ENCODE assay signal across 8 cellular contexts in the genomic region with DNA sequence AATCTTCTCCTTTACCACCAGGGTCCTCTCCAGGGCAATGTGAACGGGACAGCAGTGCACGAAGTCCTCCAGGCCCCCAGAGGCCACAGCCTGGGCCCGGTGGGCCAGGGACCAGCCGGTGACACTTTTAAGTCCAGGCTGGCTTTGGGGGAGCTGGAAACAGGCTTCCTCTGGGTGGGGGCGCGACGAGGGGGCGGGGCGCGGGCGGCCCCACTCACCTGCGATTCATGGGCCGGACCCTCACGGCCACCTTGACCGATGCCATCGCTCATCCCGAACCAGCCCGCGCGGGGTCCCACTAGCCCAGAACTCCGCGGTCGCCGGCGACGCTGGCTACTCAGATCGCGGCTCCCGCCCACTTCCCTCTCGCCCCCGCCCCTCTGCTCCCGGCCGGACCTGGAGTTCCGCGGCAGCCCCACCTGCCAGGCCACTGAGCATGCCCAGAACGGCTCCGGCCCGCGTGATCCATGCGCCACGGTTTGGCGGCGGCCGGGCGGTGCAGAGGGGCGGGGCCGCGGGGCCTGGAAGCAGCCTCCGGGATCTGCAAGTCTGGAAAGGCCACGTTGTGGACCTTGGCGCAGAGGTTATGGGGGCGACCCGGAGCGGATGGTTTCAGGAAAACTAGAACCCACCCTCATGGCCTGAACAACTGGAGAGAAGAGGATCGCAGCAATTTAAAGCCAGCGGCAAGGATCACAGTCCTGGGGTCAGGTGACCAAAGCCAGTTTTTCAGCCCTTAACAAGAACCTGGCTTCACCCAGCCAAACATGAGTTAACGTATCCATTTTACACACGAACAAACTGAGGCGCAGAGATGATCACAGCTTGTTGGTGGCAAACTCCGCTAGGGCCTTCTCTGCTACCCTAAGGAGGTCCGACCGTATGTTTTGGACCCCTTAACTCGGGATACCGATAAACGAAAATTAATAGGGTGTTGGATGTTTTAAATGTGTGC. TPM values are rescaled to one million over a fixed set of nuclear protein-coding genes. Genes with fewer than 3 reads are reported as not detected.
DNase-seq lines count a peak whose midpoint lies in the region; ATAC-seq and TF ChIP-seq lines count a peak whose summit lies in the region.

A gene with protein sequence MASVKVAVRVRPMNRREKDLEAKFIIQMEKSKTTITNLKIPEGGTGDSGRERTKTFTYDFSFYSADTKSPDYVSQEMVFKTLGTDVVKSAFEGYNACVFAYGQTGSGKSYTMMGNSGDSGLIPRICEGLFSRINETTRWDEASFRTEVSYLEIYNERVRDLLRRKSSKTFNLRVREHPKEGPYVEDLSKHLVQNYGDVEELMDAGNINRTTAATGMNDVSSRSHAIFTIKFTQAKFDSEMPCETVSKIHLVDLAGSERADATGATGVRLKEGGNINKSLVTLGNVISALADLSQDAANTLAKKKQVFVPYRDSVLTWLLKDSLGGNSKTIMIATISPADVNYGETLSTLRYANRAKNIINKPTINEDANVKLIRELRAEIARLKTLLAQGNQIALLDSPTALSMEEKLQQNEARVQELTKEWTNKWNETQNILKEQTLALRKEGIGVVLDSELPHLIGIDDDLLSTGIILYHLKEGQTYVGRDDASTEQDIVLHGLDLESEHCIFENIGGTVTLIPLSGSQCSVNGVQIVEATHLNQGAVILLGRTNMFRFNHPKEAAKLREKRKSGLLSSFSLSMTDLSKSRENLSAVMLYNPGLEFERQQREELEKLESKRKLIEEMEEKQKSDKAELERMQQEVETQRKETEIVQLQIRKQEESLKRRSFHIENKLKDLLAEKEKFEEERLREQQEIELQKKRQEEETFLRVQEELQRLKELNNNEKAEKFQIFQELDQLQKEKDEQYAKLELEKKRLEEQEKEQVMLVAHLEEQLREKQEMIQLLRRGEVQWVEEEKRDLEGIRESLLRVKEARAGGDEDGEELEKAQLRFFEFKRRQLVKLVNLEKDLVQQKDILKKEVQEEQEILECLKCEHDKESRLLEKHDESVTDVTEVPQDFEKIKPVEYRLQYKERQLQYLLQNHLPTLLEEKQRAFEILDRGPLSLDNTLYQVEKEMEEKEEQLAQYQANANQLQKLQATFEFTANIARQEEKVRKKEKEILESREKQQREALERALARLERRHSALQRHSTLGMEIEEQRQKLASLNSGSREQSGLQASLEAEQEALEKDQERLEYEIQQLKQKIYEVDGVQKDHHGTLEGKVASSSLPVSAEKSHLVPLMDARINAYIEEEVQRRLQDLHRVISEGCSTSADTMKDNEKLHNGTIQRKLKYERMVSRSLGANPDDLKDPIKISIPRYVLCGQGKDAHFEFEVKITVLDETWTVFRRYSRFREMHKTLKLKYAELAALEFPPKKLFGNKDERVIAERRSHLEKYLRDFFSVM (N-terminal part only) (minus strand): TSS at position 438 of the 955 bp plus-strand sequence. CDS start 173 bp downstream, at position 265.

- H3K4me1 ChIP-seq in DOHH2 (ENCODE audit: control insufficient read depth, low read length): peaks cover 31% of the 10 kb centered on the region
- H3K4me1 ChIP-seq in Karpas-422 (ENCODE audit: low read length): peaks cover 21% of the 10 kb centered on the region

- peak; percentile 54 for TF ChIP-seq RAD21 in neural cell (conservative IDR thresholded peaks at IDR 0.05)

- no peaks in the 10 kb centered on the region for H3K27me3 ChIP-seq in DOHH2 (ENCODE audit: control insufficient read depth, low read length)
- H3K27me3 ChIP-seq in Karpas-422 (ENCODE audit: low read length): no peaks in the 10 kb centered on the region
- H3K27me3 ChIP-seq in neural cell (ENCODE audit: insufficient read depth, low read depth, low read length): peaks cover 3% of the 10 kb centered on the region

- H3K9ac ChIP-seq in Karpas-422 (ENCODE audit: low read length): peak within 1 kb of the TSS; percentile 69
- peak within 1 kb of the TSS; percentile 66 for H3K9ac ChIP-seq in neural cell (ENCODE audit: low read length)

- H3K4me2 ChIP-seq in DOHH2 (ENCODE audit: low read length) (peak within 1 kb of the TSS; percentile 96), Karpas-422 (ENCODE audit: low read depth, low read length, poor library complexity, severe bottlenecking) (peak within 1 kb of the TSS; percentile 77), neural cell (ENCODE audit: low read length) (peak within 1 kb of the TSS; percentile 79)

- ATAC-seq in GM21825 (IDR thresholded peaks at IDR 0.05; ENCODE audit: unreplicated experiment): peak; percentile 79

- TF ChIP-seq EP300 in neural cell (conservative IDR thresholded peaks at IDR 0.05; ENCODE audit: poor library complexity, severe bottlenecking): no peak

- DNase-seq in Karpas-422: peak; percentile 92
- peak; percentile 93 for DNase-seq in RPMI8226
- DNase-seq in activated effector memory CD4-positive, alpha-beta T cell treated with Interleukin-2 at 50 U/mL for 16 hours: peak; percentile 69
- DNase-seq in fibroblast of pulmonary artery (ENCODE audit: low read depth): peak; percentile 85

- no peak for TF ChIP-seq CTCF in DOHH2 (IDR thresholded peaks at IDR 0.05; ENCODE audit: low read depth, low read length, poor library complexity, severe bottlenecking)
- TF ChIP-seq CTCF in fibroblast of pulmonary artery (IDR thresholded peaks at IDR 0.05; ENCODE audit: low read length, missing control alignments): no peak
- TF ChIP-seq CTCF in neural cell (IDR thresholded peaks at IDR 0.05; ENCODE audit: poor library complexity, severe bottlenecking): peak; percentile 29

- no peaks in the 10 kb centered on the region for H3K36me3 Mint-ChIP-seq in stimulated activated naive CD8-positive, alpha-beta T cell treated with anti-CD3 and anti-CD28 coated beads, Interleukin-15, Interleukin-2, amounts not matched to agents 100 ng/mL and 50 ng/mL, for 24 hours (ENCODE audit: low read depth)

- peaks cover 37% of the 10 kb centered on the region for H3K4me1 Mint-ChIP-seq in stimulated activated naive CD8-positive, alpha-beta T cell treated with anti-CD3 and anti-CD28 coated beads, Interleukin-15, Interleukin-2, amounts not matched to agents 100 ng/mL and 50 ng/mL, for 24 hours (ENCODE audit: low read depth)

- no peak within 1 kb of the TSS for H3K27ac ChIP-seq in DOHH2 (ENCODE audit: low read depth, low read length)
- no peak within 1 kb of the TSS for H3K27ac ChIP-seq in Karpas-422 (ENCODE audit: low read length)
- H3K27ac ChIP-seq in neural cell (ENCODE audit: low read length): no peak within 1 kb of the TSS

- H2AFZ ChIP-seq in Karpas-422 (ENCODE audit: low read length) (peak within 1 kb of the TSS; percentile 97), neural cell (ENCODE audit: low read depth, low read length) (peak within 1 kb of the TSS; percentile 78)

- H3K27ac Mint-ChIP-seq in stimulated activated naive CD8-positive, alpha-beta T cell treated with anti-CD3 and anti-CD28 coated beads, Interleukin-15, Interleukin-2, amounts not matched to agents 100 ng/mL and 50 ng/mL, for 24 hours: peak within 1 kb of the TSS; percentile 74

- peak within 1 kb of the TSS; percentile 82 for H3K4me3 ChIP-seq in DOHH2 (ENCODE audit: low read length)
- H3K4me3 ChIP-seq in Karpas-422 (ENCODE audit: low read length): peak within 1 kb of the TSS; percentile 76
- peak within 1 kb of the TSS; percentile 75 for H3K4me3 ChIP-seq in fibroblast of pulmonary artery (replicated peaks; ENCODE audit: low read depth, low read length)
- peak within 1 kb of the TSS; percentile 89 for H3K4me3 ChIP-seq in neural cell (ENCODE audit: low read length)

- no peaks in the 10 kb centered on the region for H3K9me3 Mint-ChIP-seq in stimulated activated naive CD8-positive, alpha-beta T cell treated with anti-CD3 and anti-CD28 coated beads, Interleukin-15, Interleukin-2, amounts not matched to agents 100 ng/mL and 50 ng/mL, for 24 hours

- no peaks in the 10 kb centered on the region for H3K27me3 Mint-ChIP-seq in stimulated activated naive CD8-positive, alpha-beta T cell treated with anti-CD3 and anti-CD28 coated beads, Interleukin-15, Interleukin-2, amounts not matched to agents 100 ng/mL and 50 ng/mL, for 24 hours

- no peaks in the 10 kb centered on the region for H3K9me3 ChIP-seq in DOHH2 (ENCODE audit: control insufficient read depth, insufficient read depth, low read length)
- H3K9me3 ChIP-seq in Karpas-422 (ENCODE audit: low read length): no peaks in the 10 kb centered on the region
- no peaks in the 10 kb centered on the region for H3K9me3 ChIP-seq in neural cell (ENCODE audit: low read length)

- H3K9me2 ChIP-seq in DOHH2 (replicated peaks; ENCODE audit: control insufficient read depth, low read length) (no peaks in the 10 kb centered on the region), Karpas-422 (replicated peaks; ENCODE audit: insufficient read depth, low read length) (no peaks in the 10 kb centered on the region), neural cell (ENCODE audit: insufficient read depth, low read length) (no peaks in the 10 kb centered on the region)

- 0 out of 2 replicates have a peak, but pooled peaks cover 3% of the 10 kb centered on the region for H3F3A ChIP-seq in DOHH2 (ENCODE audit: control insufficient read depth, insufficient read depth)
- H3F3A ChIP-seq in neural cell (ENCODE audit: insufficient read depth, low read length, poor library complexity, severe bottlenecking): no peaks in the 10 kb centered on the region

- no peaks in the 10 kb centered on the region for H3K36me3 ChIP-seq in DOHH2 (ENCODE audit: control insufficient read depth, low read length)
- H3K36me3 ChIP-seq in Karpas-422 (ENCODE audit: insufficient read depth, low read length): no peaks in the 10 kb centered on the region
- H3K36me3 ChIP-seq in neural cell (ENCODE audit: insufficient read depth, low read length): no peaks in the 10 kb centered on the region

- H3K4me3 Mint-ChIP-seq in stimulated activated naive CD8-positive, alpha-beta T cell treated with anti-CD3 and anti-CD28 coated beads, Interleukin-15, Interleukin-2, amounts not matched to agents 100 ng/mL and 50 ng/mL, for 24 hours: peak within 1 kb of the TSS; percentile 87

- H4K20me1 ChIP-seq in DOHH2 (ENCODE audit: control insufficient read depth, insufficient read depth, low read depth, low read length) (no peaks in the 10 kb centered on the region), Karpas-422 (ENCODE audit: insufficient read depth, low read depth, low read length) (no peaks in the 10 kb centered on the region), neural cell (ENCODE audit: insufficient read depth) (no peaks in the 10 kb centered on the region)

- H3K79me2 ChIP-seq in DOHH2 (ENCODE audit: control insufficient read depth, low read length) (peaks cover 38% of the 10 kb centered on the region), Karpas-422 (ENCODE audit: low read length) (no peaks in the 10 kb centered on the region), neural cell (replicated peaks; ENCODE audit: insufficient read depth, low read length) (peaks cover 2% of the 10 kb centered on the region)

RNA-seq across cellular contexts. Expression of the gene that starts here (rescaled TPM):
- total RNA-seq in Karpas-422 (2014; rRNA removed; shearing (Covaris generic); ENCODE audit: low replicate concordance): 6.1 and 8.4 TPM in 2 replicates
- 3.0 and 3.8 TPM in 2 replicates for polyA plus RNA-seq in neural cell
- polyA minus RNA-seq in neural cell: 15.6 and 18.6 TPM in 2 replicates
